Comparison of ENCODE assay signal across 14 cellular contexts in genomic region chr3:46298871-46299607, GRCh38. TPM values are rescaled to one million over a fixed set of nuclear protein-coding genes. Genes with fewer than 3 reads are reported as not detected.
A peak's percentile ranks its signal among the peaks of the same experiment; 100 is the strongest.
DNase-seq lines count a peak whose midpoint lies in the region; ATAC-seq and TF ChIP-seq lines count a peak whose summit lies in the region.
"Had no signal": no experiment of that assay in that cellular context is flagged by ENCODE, and none has a peak within 500 bp of the region (broad histone marks: within the 10 kb centered on the region; RNA-seq: fewer than 3 reads in every experiment).

No MANE protein-coding gene starts in this region.

- no peaks in the 10 kb centered on the region for H3K9me3 ChIP-seq in upper lobe of right lung
- H3K9me3 ChIP-seq: HAP-1, left lung, ovary had no signal

- peak overlapping the region; percentile 51 for H3K27ac ChIP-seq in upper lobe of right lung
- H3K27ac ChIP-seq: ovary had no signal

- no peaks in the 10 kb centered on the region for H3K27me3 Mint-ChIP-seq in activated naive CD8-positive, alpha-beta T cell

- intact Hi-C loops in upper lobe of right lung (cut with DNase I), result no loop called here

- H3K36me3 ChIP-seq in upper lobe of right lung, result no peaks in the 10 kb centered on the region
- H3K36me3 ChIP-seq: HAP-1, left lung, ovary had no signal

- peaks cover 20% of the 10 kb centered on the region for H3K4me1 ChIP-seq in upper lobe of right lung
- H3K4me1 ChIP-seq: HAP-1 had no signal

- no peaks in the 10 kb centered on the region for H3K27me3 ChIP-seq in upper lobe of right lung
- H3K27me3 ChIP-seq: left lung, ovary had no signal

- H3K9me3 Mint-ChIP-seq in activated naive CD8-positive, alpha-beta T cell (ENCODE audit: low read depth), result no peaks in the 10 kb centered on the region

- H3K4me3 Mint-ChIP-seq in activated naive CD8-positive, alpha-beta T cell, result no peak overlapping the region

- peak overlapping the region; percentile 71 for H3K27ac Mint-ChIP-seq in activated naive CD8-positive, alpha-beta T cell

- no peak overlapping the region for H3K4me3 ChIP-seq in Jurkat, Clone E6-1 (ENCODE audit: low read length)
- no peak overlapping the region for H3K4me3 ChIP-seq in upper lobe of right lung
- H3K4me3 ChIP-seq: HAP-1, left lung, ovary had no signal

- H3K4me1 Mint-ChIP-seq in activated naive CD8-positive, alpha-beta T cell (ENCODE audit: low read depth), result peaks cover 60% of the 10 kb centered on the region

- H3K36me3 Mint-ChIP-seq in activated naive CD8-positive, alpha-beta T cell, result no peaks in the 10 kb centered on the region

- no peak for TF ChIP-seq CTCF in upper lobe of right lung (IDR thresholded peaks at IDR 0.05)

- DNase-seq in stimulated activated CD4-positive, alpha-beta T cell treated with anti-CD3 and anti-CD28 coated beads, Interleukin-4, amount 100 ng/mL, for 24 hours, result peak; percentile 58
- DNase-seq in stimulated activated CD4-positive, alpha-beta T cell treated with anti-CD3 and anti-CD28 coated beads, Interleukin-4, amount 100 ng/mL, for 1 hour, result no peak
- peak; percentile 70 for DNase-seq in Jurkat, Clone E6-1 (ENCODE audit: low read depth, low spot score)
- DNase-seq in upper lobe of right lung, result no peak
- no peak for DNase-seq in NCI-H1930 (lab: John Stamatoyannopoulos, UW)
- DNase-seq in COLO668 (lab: John Stamatoyannopoulos, UW; ENCODE audit: unreplicated experiment), result no peak
- no peak for DNase-seq in NCI-H526 treated with DMSO at 0.1 percent for 48 hours (lab: John Stamatoyannopoulos, UW)
- DNase-seq: foreskin melanocyte, left lung, ovary had no signal

- ATAC-seq in upper lobe of right lung, result no peak
- ATAC-seq: Panc1 had no signal

RNA-seq across cellular contexts. Expression of gene CCR2, which starts 54.9 kb away (rescaled TPM):
- 0.70 TPM for polyA plus RNA-seq in Jurkat, Clone E6-1 (2012; ENCODE audit: insufficient read depth, insufficient read length)
- 17.8 TPM for total RNA-seq in upper lobe of right lung

RNA-seq across cellular contexts. Expression of gene CCR3, which starts 56.8 kb away (rescaled TPM):
- not detected for polyA plus RNA-seq in Jurkat, Clone E6-1 (2012; ENCODE audit: insufficient read depth, insufficient read length)
- 0.43 TPM for total RNA-seq in upper lobe of right lung
- total RNA-seq: cerebellum, ovary had no signal
- polyA plus RNA-seq: ovary had no signal

Comparison
In these comparisons a context has a peak if more than half of its experiments do, and no peak if none do; other contexts are left out.
1. DNase-seq: peak in stimulated activated CD4-positive, alpha-beta T cell treated with anti-CD3 and anti-CD28 coated beads, Interleukin-4, amount 100 ng/mL, for 24 hours (single experiment) and Jurkat, Clone E6-1 (single experiment); none in stimulated activated CD4-positive, alpha-beta T cell treated with anti-CD3 and anti-CD28 coated beads, Interleukin-4, amount 100 ng/mL, for 1 hour (single experiment), upper lobe of right lung (single experiment), NCI-H1930 (0 of 2), COLO668 (single experiment) and NCI-H526 treated with DMSO at 0.1 percent for 48 hours (single experiment).